ENCODE assay signal across 32 cellular contexts in the genomic region with DNA sequence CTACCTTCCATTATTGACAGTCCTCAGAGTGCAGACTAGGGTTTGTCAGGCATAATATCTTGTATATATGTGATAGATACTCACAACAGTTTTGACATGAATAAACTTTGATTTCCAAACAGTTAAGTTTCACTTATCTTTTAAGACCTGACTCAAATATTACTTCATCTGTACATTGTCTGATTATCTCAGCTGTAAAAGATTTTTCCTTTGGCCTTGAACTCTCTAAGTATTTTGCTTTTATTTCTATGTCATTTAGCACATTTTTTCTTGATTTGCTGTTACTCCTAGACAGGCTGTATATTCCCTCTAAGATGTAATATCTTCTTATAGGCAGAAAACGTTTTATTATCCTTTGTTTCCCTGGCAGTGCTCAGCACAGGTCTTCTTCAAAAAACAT.
"Had no signal": no experiment of that assay in that cellular context is flagged by ENCODE, and none has a peak within 500 bp of the region (broad histone marks: within the 10 kb centered on the region; RNA-seq: fewer than 3 reads in every experiment).

No MANE protein-coding gene starts in this region.

- H3K4me1 ChIP-seq: foreskin keratinocyte, gastrocnemius medialis, heart left ventricle had no signal

- H3K36me3 ChIP-seq: adrenal gland had no signal

- H3K4me3 Mint-ChIP-seq: activated B cell treated with CpG ODN at 0.5 μM for 24 hours; activated CD8-positive, alpha-beta T cell treated with anti-CD3 and anti-CD28 coated beads for 36 hours; activated naive CD8-positive, alpha-beta T cell; activated T-cell treated with anti-CD3 and anti-CD28 coated beads, Interleukin-2, amount 50 U/mL, for 4 hours; activated T-helper 17 cell treated with anti-CD3 and anti-CD28 coated beads, Interleukin-2, amount 50 U/mL, for 72 hours; dendritic cell treated with granulocyte-macrophage colony-stimulating factor and Interleukin-4, amounts not matched to agents 40 ng/mL and 50 ng/mL, for 4 days; endodermal cell; T-helper 17 cell; T-helper 2 cell treated with Interferon-gamma antibody and Interleukin-4, amounts not matched to agents 5 μg/mL and 100 μg/mL, for 36 hours had no signal

- ATAC-seq: activated CD4-positive, CD25-positive, alpha-beta regulatory T cell treated with anti-CD3 and anti-CD28 coated beads, Interleukin-2, amount 50 U/mL, for 24 hours; activated CD8-positive, alpha-beta T cell treated with anti-CD3 and anti-CD28 coated beads for 36 hours; activated T-cell treated with anti-CD3 and anti-CD28 coated beads, Interleukin-2, amount 50 U/mL, for 4 hours; activated T-helper 17 cell treated with anti-CD3 and anti-CD28 coated beads, Interleukin-2, amount 50 U/mL, for 72 hours; esophagus mucosa; foreskin keratinocyte; gastrocnemius medialis; heart left ventricle; T-helper 17 cell had no signal

- H3K9me3 ChIP-seq: adrenal gland, gastrocnemius medialis, heart left ventricle had no signal

- H3K27ac ChIP-seq: adrenal gland, coronary artery, dorsolateral prefrontal cortex, foreskin keratinocyte, gastrocnemius medialis, heart left ventricle, WERI-Rb-1 had no signal

- H3K4me1 Mint-ChIP-seq: activated B cell treated with CpG ODN at 0.5 μM for 24 hours, endodermal cell, T-helper 17 cell had no signal

- H3K4me3 ChIP-seq: adrenal gland, coronary artery, dorsolateral prefrontal cortex, gastrocnemius medialis, heart left ventricle had no signal

- DNase-seq: activated B cell treated with CpG ODN at 0.5 μM for 24 hours; activated CD4-positive, alpha-beta T cell treated with anti-CD3 and anti-CD28 coated beads for 48 hours; activated CD4-positive, alpha-beta T cell treated with anti-CD3 and anti-CD28 coated beads, Interleukin-2, amount 50 U/mL, for 1 hour; activated CD4-positive, alpha-beta T cell treated with anti-CD3 and anti-CD28 coated beads, Interleukin-2, amount 50 U/mL, for 48 hours; activated CD8-positive, alpha-beta memory T cell treated with anti-CD3 and anti-CD28 coated beads for 24 hours; activated CD8-positive, alpha-beta T cell treated with anti-CD3 and anti-CD28 coated beads for 36 hours; activated effector memory CD4-positive, alpha-beta T cell treated with Interleukin-2 at 50 U/mL for 16 hours; activated gamma-delta T cell treated with Interleukin-2 at 50 U/mL for 16 hours; activated naive CD4-positive, alpha-beta T cell treated with anti-CD3 and anti-CD28 coated beads, Interleukin-2, amount 50 U/mL, for 16 hours; activated naive CD4-positive, alpha-beta T cell treated with Interleukin-2 at 50 U/mL for 16 hours; activated T-cell treated with anti-CD3 and anti-CD28 coated beads, Interleukin-2, amount 50 U/mL, for 4 hours; adrenal gland; anterior cingulate cortex; caudate nucleus; dorsolateral prefrontal cortex; effector memory CD4-positive, alpha-beta T cell; endodermal cell; foreskin keratinocyte; gastrocnemius medialis; glutamatergic neuron; heart left ventricle; T-helper 1 cell; T-helper 17 cell; T1000; WERI-Rb-1 had no signal

- H3K27me3 ChIP-seq: adrenal gland, dorsolateral prefrontal cortex, foreskin keratinocyte, gastrocnemius medialis, heart left ventricle had no signal

- H3K9me3 Mint-ChIP-seq: activated CD8-positive, alpha-beta T cell treated with anti-CD3 and anti-CD28 coated beads for 36 hours; activated T-helper 17 cell treated with anti-CD3 and anti-CD28 coated beads, Interleukin-2, amount 50 U/mL, for 72 hours; endodermal cell; T-helper 2 cell treated with Interferon-gamma antibody and Interleukin-4, amounts not matched to agents 5 μg/mL and 100 μg/mL, for 36 hours had no signal

- H3K27me3 Mint-ChIP-seq: activated B cell treated with CpG ODN at 0.5 μM for 24 hours; activated CD8-positive, alpha-beta T cell treated with anti-CD3 and anti-CD28 coated beads for 36 hours; activated naive CD8-positive, alpha-beta T cell; activated T-helper 17 cell treated with anti-CD3 and anti-CD28 coated beads, Interleukin-2, amount 50 U/mL, for 72 hours; dendritic cell treated with granulocyte-macrophage colony-stimulating factor and Interleukin-4, amounts not matched to agents 40 ng/mL and 50 ng/mL, for 4 days; T-helper 17 cell had no signal

- H3K27ac Mint-ChIP-seq: activated B cell treated with CpG ODN at 0.5 μM for 24 hours; activated CD8-positive, alpha-beta T cell treated with anti-CD3 and anti-CD28 coated beads for 36 hours; activated naive CD8-positive, alpha-beta T cell; dendritic cell treated with granulocyte-macrophage colony-stimulating factor and Interleukin-4, amounts not matched to agents 40 ng/mL and 50 ng/mL, for 4 days; endodermal cell; T-helper 17 cell; T-helper 2 cell treated with Interferon-gamma antibody and Interleukin-4, amounts not matched to agents 5 μg/mL and 100 μg/mL, for 36 hours had no signal
